ENCODE assay signal across 8 cellular contexts in genomic region chr6:5831219-5831862, GRCh38.
DNase-seq lines count a peak whose midpoint lies in the region; ATAC-seq and TF ChIP-seq lines count a peak whose summit lies in the region.
"Not testable (repeated sequence)": the region's sequence is repeated elsewhere in the genome, so short reads cannot be mapped to it uniquely, and the experiment has no call there.

No MANE protein-coding gene starts in this region.

- intact Hi-C loops in CD14-positive monocyte (cut with micrococcal nuclease); left colon (cut with DNase I, micrococcal nuclease): not testable (repeated sequence)

- POLR2A ChIA-PET in activated CD4-positive, alpha-beta memory T cell treated with anti-CD3 and anti-CD28 coated beads, Interleukin-2, amount 10 ng/mL, durations not matched to agents 7 days and 5 days (lab: Charles Lee), result interaction anchor here (0.9 to 2.2 kb wide), 2 partner anchors 36 to 38 kb away, joined by 3 to 10 read pairs; no protein-coding TSS in a partner anchor
- POLR2A ChIA-PET in activated naive CD8-positive, alpha-beta T cell treated with anti-CD3 and anti-CD28 coated beads, Interleukin-2, amount 10 ng/mL, durations not matched to agents 7 days and 5 days (lab: Charles Lee), result interaction anchor here (0.8 to 2.3 kb wide), 3 partner anchors 9 to 61 kb away, joined by 3 to 11 read pairs (median 10); no protein-coding TSS in a partner anchor

- not testable (repeated sequence) for H3K36me3 Mint-ChIP-seq in CD14-positive monocyte; activated CD4-positive, alpha-beta memory T cell treated with anti-CD3 and anti-CD28 coated beads, Interleukin-2, amount 10 ng/mL, durations not matched to agents 7 days and 5 days (ENCODE audit: low read depth); activated naive CD8-positive, alpha-beta T cell treated with anti-CD3 and anti-CD28 coated beads, Interleukin-2, amount 10 ng/mL, durations not matched to agents 7 days and 5 days

- peaks cover 60% of the 10 kb centered on the region for H3K4me1 Mint-ChIP-seq in CD14-positive monocyte
- peaks cover 31% of the 10 kb centered on the region for H3K4me1 Mint-ChIP-seq in activated CD4-positive, alpha-beta memory T cell treated with anti-CD3 and anti-CD28 coated beads, Interleukin-2, amount 10 ng/mL, durations not matched to agents 7 days and 5 days
- H3K4me1 Mint-ChIP-seq in activated naive CD8-positive, alpha-beta T cell treated with anti-CD3 and anti-CD28 coated beads, Interleukin-2, amount 10 ng/mL, durations not matched to agents 7 days and 5 days, result peaks cover 44% of the 10 kb centered on the region

- DNase-seq in CD14-positive monocyte (ENCODE audit: low spot score) (peak; percentile 59), SIG-M5 treated with dmso at 0.1 percent for 504 hours (lab: John Stamatoyannopoulos, UW; ENCODE audit: unreplicated experiment) (peak; percentile 30), left colon (peak in 1 of 2 donors; percentile 19)
- DNase-seq in activated CD4-positive, alpha-beta memory T cell treated with anti-CD3 and anti-CD28 coated beads, Interleukin-2, amount 10 ng/mL, durations not matched to agents 7 days and 5 days, result peak; percentile 79
- peak; percentile 66 for DNase-seq in activated naive CD8-positive, alpha-beta T cell treated with anti-CD3 and anti-CD28 coated beads, Interleukin-2, amount 10 ng/mL, durations not matched to agents 7 days and 5 days
- peak; percentile 11 to 23 for DNase-seq in stimulated activated CD4-positive, alpha-beta T cell treated with anti-CD3 and anti-CD28 coated beads, Interleukin-2, amount 100 ng/mL, for 48 hours

- CTCF ChIA-PET in activated CD4-positive, alpha-beta memory T cell treated with anti-CD3 and anti-CD28 coated beads, Interleukin-2, amount 10 ng/mL, durations not matched to agents 7 days and 5 days (lab: Charles Lee), result interaction anchor here (1.5 to 1.6 kb wide), 2 partner anchors 19 to 21 kb away, joined by 3 to 5 read pairs; no protein-coding TSS in a partner anchor

- H3K27ac Mint-ChIP-seq in CD14-positive monocyte, result peak overlapping the region in 6 of 7 donors; percentile 58 to 89 (median 74)
- H3K27ac Mint-ChIP-seq in activated CD4-positive, alpha-beta memory T cell treated with anti-CD3 and anti-CD28 coated beads, Interleukin-2, amount 10 ng/mL, durations not matched to agents 7 days and 5 days, result peak overlapping the region; percentile 93
- peak overlapping the region; percentile 93 for H3K27ac Mint-ChIP-seq in activated naive CD8-positive, alpha-beta T cell treated with anti-CD3 and anti-CD28 coated beads, Interleukin-2, amount 10 ng/mL, durations not matched to agents 7 days and 5 days

- H3K27me3 Mint-ChIP-seq in CD14-positive monocyte (ENCODE audit: low read depth in 3 of 3); activated CD4-positive, alpha-beta memory T cell treated with anti-CD3 and anti-CD28 coated beads, Interleukin-2, amount 10 ng/mL, durations not matched to agents 7 days and 5 days; activated naive CD8-positive, alpha-beta T cell treated with anti-CD3 and anti-CD28 coated beads, Interleukin-2, amount 10 ng/mL, durations not matched to agents 7 days and 5 days: not testable (repeated sequence)

- H3K4me3 Mint-ChIP-seq in CD14-positive monocyte, result peak overlapping the region in 1 of 2 donors; percentile 57
- H3K4me3 Mint-ChIP-seq in activated CD4-positive, alpha-beta memory T cell treated with anti-CD3 and anti-CD28 coated beads, Interleukin-2, amount 10 ng/mL, durations not matched to agents 7 days and 5 days, result peak overlapping the region; percentile 33
- peak overlapping the region; percentile 71 for H3K4me3 Mint-ChIP-seq in activated naive CD8-positive, alpha-beta T cell treated with anti-CD3 and anti-CD28 coated beads, Interleukin-2, amount 10 ng/mL, durations not matched to agents 7 days and 5 days

- H3K9me3 Mint-ChIP-seq in CD14-positive monocyte; activated CD4-positive, alpha-beta memory T cell treated with anti-CD3 and anti-CD28 coated beads, Interleukin-2, amount 10 ng/mL, durations not matched to agents 7 days and 5 days; activated naive CD8-positive, alpha-beta T cell treated with anti-CD3 and anti-CD28 coated beads, Interleukin-2, amount 10 ng/mL, durations not matched to agents 7 days and 5 days: not testable (repeated sequence)

- ATAC-seq in GM19372 (IDR thresholded peaks at IDR 0.05; ENCODE audit: low read depth, unreplicated experiment) (peak; percentile 57), HG03175 (IDR thresholded peaks at IDR 0.05; ENCODE audit: unreplicated experiment) (peak; percentile 70), left colon (peak; percentile 15)
- ATAC-seq in activated naive CD8-positive, alpha-beta T cell treated with anti-CD3 and anti-CD28 coated beads, Interleukin-2, amount 10 ng/mL, durations not matched to agents 7 days and 5 days (ENCODE audit: low read depth), result peak; percentile 89

- not testable (repeated sequence) for TF ChIP-seq CTCF in CD14-positive monocyte (IDR thresholded peaks at IDR 0.05)

Comparison
In these comparisons a context has a peak if more than half of its experiments do, and no peak if none do; other contexts are left out.
1. ATAC-seq: peak in every context shown above with its lines; median percentile 89 in activated naive CD8-positive, alpha-beta T cell treated with anti-CD3 and anti-CD28 coated beads, Interleukin-2, amount 10 ng/mL, durations not matched to agents 7 days and 5 days; 70 in HG03175; 57 in GM19372; 15 in left colon.